In the genomic region with DNA sequence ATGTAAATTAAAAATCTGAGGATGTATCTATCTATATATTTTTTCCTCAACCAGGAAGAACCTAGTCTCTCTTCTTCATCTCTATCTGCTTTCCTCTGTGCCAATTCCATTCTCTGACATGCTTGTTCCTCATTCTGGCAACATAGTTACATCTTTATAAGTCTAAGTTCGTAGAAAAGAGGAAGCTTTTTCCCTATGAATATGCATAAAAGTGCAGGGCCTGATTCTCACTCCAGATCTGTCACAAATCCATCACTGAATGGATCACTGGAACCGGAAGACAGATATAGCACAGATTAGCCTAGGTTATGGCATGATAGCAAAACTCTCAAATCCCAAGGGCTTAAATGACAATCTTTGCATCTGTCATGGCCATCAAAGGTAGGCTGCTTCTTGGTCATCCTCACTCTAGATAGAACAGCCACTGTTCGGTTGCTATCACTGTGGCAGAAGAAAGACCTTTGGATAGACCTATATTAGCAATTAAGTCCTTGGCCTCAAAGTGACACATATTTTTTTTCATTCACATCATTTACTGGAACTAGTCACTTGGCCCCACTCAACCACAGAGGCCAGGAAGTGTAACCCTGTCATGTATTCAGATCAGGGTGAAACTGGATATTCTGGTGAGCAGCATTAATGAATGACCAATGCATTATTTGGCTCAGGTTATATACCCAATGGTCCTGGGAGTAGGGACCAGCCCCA, we compare ENCODE assay signal across 10 cellular contexts. TPM values are rescaled to one million over a fixed set of nuclear protein-coding genes. Genes with fewer than 3 reads are reported as not detected.
DNase-seq lines count a peak whose midpoint lies in the region; ATAC-seq and TF ChIP-seq lines count a peak whose summit lies in the region.
"Had no signal": no experiment of that assay in that cellular context is flagged by ENCODE, and none has a peak within 500 bp of the region (broad histone marks: within the 10 kb centered on the region; RNA-seq: fewer than 3 reads in every experiment).

No MANE protein-coding gene starts in this region.

- no peaks in the 10 kb centered on the region for H4K20me1 ChIP-seq in BLaER1

- ATAC-seq in GM19372 (IDR thresholded peaks at IDR 0.05; ENCODE audit: low read depth, unreplicated experiment) (peak; percentile 73), HG03045 (IDR thresholded peaks at IDR 0.05; ENCODE audit: unreplicated experiment) (peak; percentile 82)

- intact Hi-C loops in dorsolateral prefrontal cortex (cut with DNase I), result no loop called here

- no peak overlapping the region for H3K4me3 Mint-ChIP-seq in HFFc6

- peak overlapping the region; percentile 29; the same call in 1 of the 2 replicates for H3K4me2 ChIP-seq in BLaER1

- no peak overlapping the region for H3K9ac ChIP-seq in BLaER1

- H3K36me3 Mint-ChIP-seq in HFFc6 (ENCODE audit: low read depth), result no peaks in the 10 kb centered on the region

- H3K9me3 ChIP-seq in BLaER1, result no peaks in the 10 kb centered on the region
- H3K9me3 ChIP-seq: BE2C, testis had no signal

- H3K4me1 ChIP-seq in BLaER1, result peaks cover 40% of the 10 kb centered on the region
- H3K4me1 ChIP-seq: BE2C, testis had no signal

- no peaks in the 10 kb centered on the region for H3K36me3 ChIP-seq in BLaER1
- H3K36me3 ChIP-seq: BE2C had no signal

- peak; percentile 87 for DNase-seq in SIG-M5 treated with dmso at 0.1 percent for 504 hours (lab: John Stamatoyannopoulos, UW; ENCODE audit: unreplicated experiment)
- no peak for DNase-seq in HFFc6
- DNase-seq in COLO829 (ENCODE audit: low spot score), result no peak
- no peak for DNase-seq in dorsolateral prefrontal cortex
- no peak for DNase-seq in activated effector memory CD4-positive, alpha-beta T cell treated with anti-CD3 and anti-CD28 coated beads, Interleukin-2, amount 50 U/mL, for 16 hours
- DNase-seq: BE2C, testis had no signal

- TF ChIP-seq CTCF in HFFc6 (IDR thresholded peaks at IDR 0.05) (no peak), dorsolateral prefrontal cortex (IDR thresholded peaks at IDR 0.05 in 54 of 56, conservative IDR thresholded peaks at IDR 0.05 in 2 of 56; ENCODE audit: low read depth in 1 of 56, partially characterized antibody in 56 of 56) (no peak)

- no peaks in the 10 kb centered on the region for H3K4me1 Mint-ChIP-seq in HFFc6 (ENCODE audit: low read depth)

- peaks cover 28% of the 10 kb centered on the region for H3K9me3 Mint-ChIP-seq in HFFc6

- no peak overlapping the region for H3K27ac Mint-ChIP-seq in HFFc6

- H3K4me3 ChIP-seq in BLaER1 (no peak overlapping the region), dorsolateral prefrontal cortex (no peak overlapping the region)
- H3K4me3 ChIP-seq: testis had no signal

- H3K27me3 ChIP-seq in BLaER1 (no peaks in the 10 kb centered on the region), dorsolateral prefrontal cortex (no peaks in the 10 kb centered on the region)
- H3K27me3 ChIP-seq: BE2C, testis had no signal

- H3K27me3 Mint-ChIP-seq in HFFc6 (ENCODE audit: insufficient read depth), result no peaks in the 10 kb centered on the region

- no peak overlapping the region for H3K27ac ChIP-seq in BLaER1
- no peak overlapping the region for H3K27ac ChIP-seq in dorsolateral prefrontal cortex
- H3K27ac ChIP-seq: testis had no signal

RNA-seq across cellular contexts. Expression of a gene that starts 22.2 kb away (rescaled TPM):
- total RNA-seq in HFFc6 (2021; fragmentation: NEBNext Ultra II Directional; extraction: Animal tissue kit (Norgen Biotek cat#: 25700)), result not detected
- 1 to 10 TPM in 43 of 120 experiments, under 1 TPM in 69, not detected in 8; 0.13 to 4.1 (median 0.81) TPM for total RNA-seq in dorsolateral prefrontal cortex

RNA-seq across cellular contexts. Expression of a gene that starts 59.3 kb away (rescaled TPM):
- total RNA-seq in HFFc6 (2021; fragmentation: NEBNext Ultra II Directional; extraction: Animal tissue kit (Norgen Biotek cat#: 25700)), result not detected
- total RNA-seq in dorsolateral prefrontal cortex, result 100 to 1,000 TPM in 119 of 120 experiments, 10 to 100 TPM in 1; 87.3 to 271 (median 162) TPM

Comparison
In these comparisons a context has a peak if more than half of its experiments do, and no peak if none do; other contexts are left out.
1. RNA of a gene that starts 59.3 kb away (total RNA-seq): 87.3 to 271 TPM in dorsolateral prefrontal cortex; not detected in HFFc6; every median in the first group is over 10 times any median in the second.